17 cellular contexts compared by ENCODE assay signal in genomic region chr7:18225067-18225466, GRCh38.
DNase-seq lines count a peak whose midpoint lies in the region; ATAC-seq and TF ChIP-seq lines count a peak whose summit lies in the region.
"Had no signal": no experiment of that assay in that cellular context is flagged by ENCODE, and none has a peak within 500 bp of the region (broad histone marks: within the 10 kb centered on the region; RNA-seq: fewer than 3 reads in every experiment).

No MANE protein-coding gene starts in this region.

- DNase-seq in SIG-M5 (lab: John Stamatoyannopoulos, UW) = peak; percentile 9
- DNase-seq in NCI-H69 (lab: John Stamatoyannopoulos, UW) = no peak
- no peak for DNase-seq in dedifferentiated amniotic fluid mesenchymal stem cell (ENCODE audit: extremely low spot score)
- DNase-seq: colonic mucosa, DND-41, erythroblast, HCEC 1CT, head of caudate nucleus, NCI-H1436 treated with DMSO at 0.1 percent for 48 hours, NCI-H345, T-helper 17 cell, trophoblast cell had no signal

- no peaks in the 10 kb centered on the region for H3K36me3 ChIP-seq in neutrophil
- H3K36me3 ChIP-seq: colonic mucosa had no signal

- ATAC-seq in GM18519 (IDR thresholded peaks at IDR 0.05; ENCODE audit: low FRiP score, unreplicated experiment) (peak; percentile 37), HG03469 (IDR thresholded peaks at IDR 0.05; ENCODE audit: unreplicated experiment) (peak; percentile 53), GM18870 (IDR thresholded peaks at IDR 0.05; ENCODE audit: unreplicated experiment) (no peak), GM18861 (IDR thresholded peaks at IDR 0.05; ENCODE audit: unreplicated experiment) (no peak)
- ATAC-seq: T-helper 17 cell had no signal

- H3K9me3 ChIP-seq in neutrophil = no peaks in the 10 kb centered on the region
- H3K9me3 ChIP-seq: colonic mucosa had no signal

- H3K27me3 ChIP-seq in neutrophil = no peaks in the 10 kb centered on the region
- H3K27me3 ChIP-seq: colonic mucosa had no signal

- H3K4me1 ChIP-seq in neutrophil (ENCODE audit: control insufficient read depth in 1 of 2, insufficient read depth in 1 of 2, low read depth in 1 of 2, low read length in 1 of 2) = peaks cover 6 to 24% of the 10 kb centered on the region in 2 experiments
- H3K4me1 ChIP-seq: colonic mucosa had no signal

- peak overlapping the region; percentile 13 for H3K27ac ChIP-seq in neutrophil
- H3K27ac ChIP-seq: colonic mucosa had no signal

- no peak for TF ChIP-seq CTCF in neutrophil (IDR thresholded peaks at IDR 0.05)

- no peak overlapping the region for H3K4me3 ChIP-seq in neutrophil (ENCODE audit: low read depth in 1 of 2, low read length in 1 of 2)
- H3K4me3 ChIP-seq: colonic mucosa had no signal

Comparison
In these comparisons a context has a peak if more than half of its experiments do, and no peak if none do; other contexts are left out.
1. ATAC-seq: peak in GM18519 (single experiment) and HG03469 (single experiment); none in GM18870 (single experiment) and GM18861 (single experiment).